12 cellular contexts compared by ENCODE assay signal in the genomic region with DNA sequence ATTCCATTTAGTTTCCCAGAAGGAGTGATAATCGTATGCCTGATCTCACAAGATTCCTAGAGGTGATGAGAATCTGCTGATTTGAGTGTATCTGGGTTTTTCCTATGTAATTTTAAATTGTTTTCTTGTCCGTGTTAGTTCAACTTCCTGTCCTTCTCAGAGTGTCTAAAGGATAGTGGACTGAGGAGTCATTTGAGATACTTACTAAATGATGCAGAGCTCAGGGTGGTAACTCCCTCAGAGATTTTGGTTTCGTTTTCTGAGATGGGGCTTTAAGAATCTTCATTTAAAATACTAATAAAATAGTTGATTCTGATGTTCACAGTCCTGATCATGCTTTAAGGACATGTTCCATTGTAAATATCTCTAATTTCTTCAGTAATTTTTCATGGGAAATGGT. TPM values are rescaled to one million over a fixed set of nuclear protein-coding genes. Genes with fewer than 3 reads are reported as not detected.
DNase-seq lines count a peak whose midpoint lies in the region; ATAC-seq and TF ChIP-seq lines count a peak whose summit lies in the region.
"Had no signal": no experiment of that assay in that cellular context is flagged by ENCODE, and none has a peak within 500 bp of the region (broad histone marks: within the 10 kb centered on the region; RNA-seq: fewer than 3 reads in every experiment).

No MANE protein-coding gene starts in this region.

- BruUV-seq in IMR-90 (replicated peaks; lab: Mats Ljungman, UMichigan) (no TSS peak), A673 (replicated peaks; lab: Mats Ljungman, UMichigan) (no TSS peak)

- H3K36me3 ChIP-seq in IMR-90 (ENCODE audit: control insufficient read depth, insufficient read depth, low read length): peaks cover 2% of the 10 kb centered on the region; the same call in 1 of the 2 replicates
- H3K36me3 ChIP-seq in A673 (ENCODE audit: insufficient read depth, low read length, poor library complexity, severe bottlenecking): peaks cover 70% of the 10 kb centered on the region
- H3K36me3 ChIP-seq in SJCRH30: peaks cover 65% of the 10 kb centered on the region

- H2AK5ac ChIP-seq in IMR-90 (ENCODE audit: low read depth, low read length): no peak overlapping the region

- no peak overlapping the region for H2AK9ac ChIP-seq in IMR-90 (replicated peaks; ENCODE audit: low read depth, low read length, poor library complexity)

- H3K14ac ChIP-seq in IMR-90 (replicated peaks; ENCODE audit: low read depth, low read length): no peak overlapping the region

- no peaks in the 10 kb centered on the region for H4K20me1 ChIP-seq in IMR-90 (ENCODE audit: insufficient read depth, low read length)

- H3K4me2 ChIP-seq in IMR-90 (ENCODE audit: low read depth, low read length): peak overlapping the region; percentile 93

- TF ChIP-seq CTCF in IMR-90 (conservative IDR thresholded peaks at IDR 0.05; ENCODE audit: low read depth, low read length): no peak
- TF ChIP-seq CTCF in fibroblast of pulmonary artery (IDR thresholded peaks at IDR 0.05; ENCODE audit: low read length, missing control alignments): no peak
- no peak for TF ChIP-seq CTCF in A673 (conservative IDR thresholded peaks at IDR 0.05; ENCODE audit: low read depth, low read length)

- no peak overlapping the region for H2BK15ac ChIP-seq in IMR-90 (ENCODE audit: low read depth, low read length)

- H4K8ac ChIP-seq in IMR-90 (ENCODE audit: low read depth in 2 of 2, low read length in 2 of 2): peak overlapping the region; percentile 30 to 91; a peak in 3 of 4 replicates

- WGBS in IMR-90 (ENCODE audit: extremely low coverage in 2 of 2, insufficient read length in 1 of 2), 2 experiments: no CpG with 5 or more reads among the region's 3 CpGs

- peak overlapping the region; percentile 89 for H2BK5ac ChIP-seq in IMR-90 (ENCODE audit: low read depth, low read length, poor library complexity, severe bottlenecking)

- H3K9me1 ChIP-seq in IMR-90 (ENCODE audit: insufficient read depth, low read length): no peaks in the 10 kb centered on the region

- H2AFZ ChIP-seq in IMR-90 (replicated peaks; ENCODE audit: low read length, poor library complexity): no peak overlapping the region

- TF ChIP-seq POLR2A in IMR-90 (IDR thresholded peaks at IDR 0.05; ENCODE audit: low read depth, low read length): no peak

- H2BK120ac ChIP-seq in IMR-90 (ENCODE audit: low read depth, low read length): peak overlapping the region; percentile 86

- ATAC-seq in IMR-90 (ENCODE audit: low read depth) (peak; percentile 73), GM18519 (IDR thresholded peaks at IDR 0.05; ENCODE audit: low FRiP score, unreplicated experiment) (no peak)

- peak overlapping the region; percentile 76 for H3K4ac ChIP-seq in IMR-90 (ENCODE audit: low read depth, low read length)

- CTCF ChIA-PET in IMR-90 (lab: Yijun Ruan, JAX) (no interaction called here), A673 (lab: Charles Lee) (no interaction called here)

- H3K18ac ChIP-seq in IMR-90 (ENCODE audit: low read depth, low read length): peak overlapping the region; percentile 85

- peak overlapping the region; percentile 52; the same call in 1 of the 2 replicates for H2BK20ac ChIP-seq in IMR-90 (ENCODE audit: low read depth, low read length)

- H3K27ac ChIP-seq in IMR-90 (ENCODE audit: insufficient read depth, low read length) (peak overlapping the region; percentile 55; the same call in 1 of the 2 replicates), A673 (ENCODE audit: low read depth, low read length, poor library complexity, severe bottlenecking) (no peak overlapping the region), SJCRH30 (no peak overlapping the region)

- dilution Hi-C loops in IMR-90 (cut with HindIII; ENCODE audit: low sequenced_read_pairs, unreplicated experiment): no loop called here

- peak overlapping the region; percentile 46; the same call in 1 of the 2 replicates for H3K9ac ChIP-seq in IMR-90 (ENCODE audit: low read depth, low read length)

- H3K9me3 ChIP-seq in IMR-90 (ENCODE audit: control insufficient read depth, insufficient read depth, low read length) (no peaks in the 10 kb centered on the region), A673 (ENCODE audit: low read depth, low read length, poor library complexity, severe bottlenecking) (no peaks in the 10 kb centered on the region), SJCRH30 (replicated peaks) (no peaks in the 10 kb centered on the region)

- intact Hi-C loops in IMR-90 (cut with micrococcal nuclease) (no loop called here), A673 (cut with micrococcal nuclease; ENCODE audit: unreplicated experiment) (no loop called here)

- no peak overlapping the region for H4K91ac ChIP-seq in IMR-90 (ENCODE audit: insufficient read depth, low read depth, low read length)

- H3K4me1 ChIP-seq in IMR-90 (ENCODE audit: control insufficient read depth, insufficient read depth, low read length) (peaks cover 6% of the 10 kb centered on the region), A673 (ENCODE audit: insufficient read depth, low read length, poor library complexity, severe bottlenecking) (peaks cover 3% of the 10 kb centered on the region), SJCRH30 (no peaks in the 10 kb centered on the region)

- in situ Hi-C loops in IMR-90 (cut with MboI; ENCODE audit: low sequenced_read_pairs): no loop called here

- no peak overlapping the region for H3K56ac ChIP-seq in IMR-90 (ENCODE audit: extremely low read depth, insufficient read depth, low read length)

- POLR2A ChIA-PET in IMR-90 (lab: Charles Lee; ENCODE audit: unreplicated experiment) (no interaction called here), A673 (lab: Charles Lee; ENCODE audit: low non-redundant PET) (no interaction called here)

- H3K4me3 ChIP-seq in IMR-90 (ENCODE audit: insufficient read depth, low read depth, low read length): no peak overlapping the region
- H3K4me3 ChIP-seq in fibroblast of pulmonary artery (replicated peaks; ENCODE audit: low read depth, low read length): no peak overlapping the region
- no peak overlapping the region for H3K4me3 ChIP-seq in A673 (ENCODE audit: low read depth, low read length, poor library complexity, severe bottlenecking)
- no peak overlapping the region for H3K4me3 ChIP-seq in SJCRH30

- H3K23ac ChIP-seq in IMR-90 (ENCODE audit: low read depth, low read length): peak overlapping the region; percentile 93; the same call in 1 of the 2 replicates

- H3K79me1 ChIP-seq in IMR-90 (ENCODE audit: low read depth in 1 of 2, low read length in 2 of 2): peaks cover 26 to 33% of the 10 kb centered on the region in 2 experiments

- TF ChIP-seq RAD21 in IMR-90 (IDR thresholded peaks at IDR 0.05; ENCODE audit: low read length): no peak

- DNase-seq in EH (ENCODE audit: low read depth) (peak; percentile 63), GM19238 (ENCODE audit: insufficient read length, low spot score) (peak; percentile 21), IMR-90 (peak; percentile 66), fibroblast of pulmonary artery (ENCODE audit: low read depth) (peak; percentile 36), NCI-H510A treated with DMSO at 0.1 percent for 48 hours (lab: John Stamatoyannopoulos, UW) (no peak), A673 (ENCODE audit: low spot score) (no peak), SJCRH30 (no peak)
- DNase-seq: activated CD4-positive, alpha-beta T cell treated with anti-CD3 and anti-CD28 coated beads, Interleukin-2, amount 50 U/mL, for 4 hours; caudate nucleus; NCI-H2029; stimulated activated CD4-positive, alpha-beta T cell treated with anti-CD3 and anti-CD28 coated beads, Interleukin-2, amount 100 ng/mL, for 48 hours had no signal

- H4K5ac ChIP-seq in IMR-90 (ENCODE audit: low read depth, low read length): peak overlapping the region; percentile 94

- H3K27me3 ChIP-seq in IMR-90 (ENCODE audit: control insufficient read depth, insufficient read depth, low read length) (no peaks in the 10 kb centered on the region), A673 (replicated peaks; ENCODE audit: insufficient read depth, low read depth, low read length, poor library complexity) (no peaks in the 10 kb centered on the region), SJCRH30 (no peaks in the 10 kb centered on the region)

TF ChIP-seq in IMR-90, 13 proteins besides CTCF, POLR2A, EP300 and RAD21 (continues in another document):
- TF ChIP-seq MXI1 (IDR thresholded peaks at IDR 0.05; ENCODE audit: borderline replicate concordance, low read depth, low read length) (no peak), RCOR1 (IDR thresholded peaks at IDR 0.05; ENCODE audit: insufficient replicate concordance, low read length) (no peak), MAFK (IDR thresholded peaks at IDR 0.05; ENCODE audit: low read depth, low read length) (no peak), NFE2L2 (IDR thresholded peaks at IDR 0.05; ENCODE audit: low read depth, low read length) (no peak), MAZ (IDR thresholded peaks at IDR 0.05; ENCODE audit: borderline replicate concordance, low read depth, low read length) (no peak), CEBPB (IDR thresholded peaks at IDR 0.05; ENCODE audit: low read depth, low read length) (no peak), CHD1 (IDR thresholded peaks at IDR 0.05; ENCODE audit: low read depth, low read length) (no peak), SMC3 (IDR thresholded peaks at IDR 0.05; ENCODE audit: low read depth, low read length) (no peak), BHLHE40 (IDR thresholded peaks at IDR 0.05; ENCODE audit: low read depth, low read length) (no peak)
- TF ChIP-seq, protein P1, sequence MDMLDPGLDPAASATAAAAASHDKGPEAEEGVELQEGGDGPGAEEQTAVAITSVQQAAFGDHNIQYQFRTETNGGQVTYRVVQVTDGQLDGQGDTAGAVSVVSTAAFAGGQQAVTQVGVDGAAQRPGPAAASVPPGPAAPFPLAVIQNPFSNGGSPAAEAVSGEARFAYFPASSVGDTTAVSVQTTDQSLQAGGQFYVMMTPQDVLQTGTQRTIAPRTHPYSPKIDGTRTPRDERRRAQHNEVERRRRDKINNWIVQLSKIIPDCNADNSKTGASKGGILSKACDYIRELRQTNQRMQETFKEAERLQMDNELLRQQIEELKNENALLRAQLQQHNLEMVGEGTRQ (IDR thresholded peaks at IDR 0.05; ENCODE audit: low read depth, low read length): no peak
- TF ChIP-seq, protein P2, sequence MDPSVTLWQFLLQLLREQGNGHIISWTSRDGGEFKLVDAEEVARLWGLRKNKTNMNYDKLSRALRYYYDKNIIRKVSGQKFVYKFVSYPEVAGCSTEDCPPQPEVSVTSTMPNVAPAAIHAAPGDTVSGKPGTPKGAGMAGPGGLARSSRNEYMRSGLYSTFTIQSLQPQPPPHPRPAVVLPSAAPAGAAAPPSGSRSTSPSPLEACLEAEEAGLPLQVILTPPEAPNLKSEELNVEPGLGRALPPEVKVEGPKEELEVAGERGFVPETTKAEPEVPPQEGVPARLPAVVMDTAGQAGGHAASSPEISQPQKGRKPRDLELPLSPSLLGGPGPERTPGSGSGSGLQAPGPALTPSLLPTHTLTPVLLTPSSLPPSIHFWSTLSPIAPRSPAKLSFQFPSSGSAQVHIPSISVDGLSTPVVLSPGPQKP (IDR thresholded peaks at IDR 0.05; ENCODE audit: borderline replicate concordance, low read depth, low read length): no peak

RNA-seq across cellular contexts. Expression of a gene that starts 30.3 kb away (rescaled TPM):
- total RNA-seq in IMR-90 (2012; rRNA removed) (27.4 and 39.4 TPM in 2 replicates), A673 (2021) (80.9 and 87.8 TPM in 2 replicates)
- polyA plus RNA-seq in IMR-90 (2012; rRNA removed): 17.8 and 20.8 TPM in 2 replicates
- polyA plus RNA-seq in IMR-90 (2012; cell fraction: cytosol; rRNA removed): 2.2 and 4.1 TPM in 2 replicates
- 1.8 and 10.1 TPM in 2 replicates for polyA plus RNA-seq in IMR-90 (2012; cell fraction: nucleus; rRNA removed; ENCODE audit: low replicate concordance)
- 86.3 and 94.3 TPM in 2 replicates for total RNA-seq in SJCRH30 (2014; rRNA removed; shearing (Covaris generic))

Comparison
In these comparisons a context has a peak if more than half of its experiments do, and no peak if none do; other contexts are left out.
1. DNase-seq: peak in EH (single experiment), GM19238 (single experiment), IMR-90 (single experiment) and fibroblast of pulmonary artery (single experiment); none in NCI-H510A treated with DMSO at 0.1 percent for 48 hours (single experiment), A673 (single experiment) and SJCRH30 (0 of 2).